In the genomic region with DNA sequence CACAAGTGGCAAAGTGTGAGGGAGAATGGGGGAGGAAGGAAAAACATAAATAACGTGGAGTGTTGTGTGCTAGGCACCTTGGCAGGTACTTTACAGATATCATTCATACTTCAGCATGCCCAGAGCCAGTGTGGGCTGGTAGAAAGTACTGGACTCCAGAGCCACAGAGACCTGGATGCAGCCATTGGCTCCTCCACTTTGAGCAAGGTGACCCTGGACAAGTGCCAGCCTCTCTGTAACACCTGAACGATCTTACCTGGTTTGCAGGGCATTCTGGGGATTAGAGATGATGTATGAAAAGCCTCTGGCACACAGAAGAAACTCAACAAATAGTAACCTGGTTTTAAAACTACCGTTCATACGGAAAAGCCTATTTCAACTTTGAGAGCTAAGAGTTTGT, we compare ENCODE assay signal across 35 cellular contexts. TPM values are rescaled to one million over a fixed set of nuclear protein-coding genes. Genes with fewer than 3 reads are reported as not detected.
"Had no signal": no experiment of that assay in that cellular context is flagged by ENCODE, and none has a peak within 500 bp of the region (broad histone marks: within the 10 kb centered on the region; RNA-seq: fewer than 3 reads in every experiment).

No MANE protein-coding gene starts in this region.

- H3K27me3 ChIP-seq: brain microvascular endothelial cell, cardiac muscle cell had no signal

- H3K36me3 ChIP-seq: brain microvascular endothelial cell, cardiac muscle cell had no signal

- H3K4me3 ChIP-seq: cardiac muscle cell, K562, PC-9 had no signal

- DNase-seq: activated CD4-positive, alpha-beta T cell treated with anti-CD3 and anti-CD28 coated beads, Interleukin-2, amount 10 ng/mL, durations not matched to agents 24 days and 14 days; activated CD4-positive, alpha-beta T cell treated with anti-CD3 and anti-CD28 coated beads, Interleukin-2, amount 50 U/mL, for 4 hours; activated CD4-positive, CD25-positive, alpha-beta regulatory T cell; activated CD8-positive, alpha-beta T cell treated with anti-CD3 and anti-CD28 coated beads for 36 hours; activated effector memory CD4-positive, alpha-beta T cell treated with anti-CD3 and anti-CD28 coated beads, Interleukin-2, amount 50 U/mL, for 16 hours; activated naive CD4-positive, alpha-beta T cell; activated naive CD4-positive, alpha-beta T cell treated with anti-CD3 and anti-CD28 coated beads, Interleukin-2, amount 50 U/mL, for 16 hours; activated naive CD8-positive, alpha-beta T cell treated with anti-CD3 and anti-CD28 coated beads for 36 hours; activated T-cell treated with anti-CD3 and anti-CD28 coated beads, Interleukin-2, amount 50 U/mL, for 1 hour; activated T-cell treated with anti-CD3 and anti-CD28 coated beads, Interleukin-2, amount 50 U/mL, for 72 hours; amniotic stem cell; brain microvascular endothelial cell; NCI-H1436 treated with DMSO at 0.1 percent for 48 hours; NCI-H1694 treated with DMSO at 0.1 percent for 48 hours; NCI-H2081; NCI-H2171; NCI-H446; NCI-H510A treated with DMSO at 0.1 percent for 48 hours; NCI-H526 treated with DMSO at 0.1 percent for 48 hours; NCI-H82; NK-92 treated with Interleukin-12 subunit alpha and Interleukin-12 subunit beta, amount 100 ng/mL, for 24 hours; PC-9; Right ventricle myocardium superior; SW 1271; T-helper 1 cell; T-helper 2 cell; T-helper 9 cell had no signal

- H3K27ac ChIP-seq: brain microvascular endothelial cell, cardiac muscle cell, PC-9, VCaP had no signal

RNA-seq across cellular contexts. Expression of a gene that starts 6.3 kb away (rescaled TPM):
- total RNA-seq: activated CD4-positive, alpha-beta T cell treated with anti-CD3 and anti-CD28 coated beads, Interleukin-2, amount 10 ng/mL, durations not matched to agents 24 days and 14 days; activated CD8-positive, alpha-beta memory T cell treated with anti-CD3 and anti-CD28 coated beads for 36 hours; activated T-helper 17 cell treated with anti-CD3 and anti-CD28 coated beads, Interleukin-2, amount 50 U/mL, for 72 hours; K562; M059J; OCI-LY7; PC-9 had no signal
- polyA plus RNA-seq: aorta, cardiac muscle cell, K562 had no signal
